8 cellular contexts compared by ENCODE assay signal in the genomic region with DNA sequence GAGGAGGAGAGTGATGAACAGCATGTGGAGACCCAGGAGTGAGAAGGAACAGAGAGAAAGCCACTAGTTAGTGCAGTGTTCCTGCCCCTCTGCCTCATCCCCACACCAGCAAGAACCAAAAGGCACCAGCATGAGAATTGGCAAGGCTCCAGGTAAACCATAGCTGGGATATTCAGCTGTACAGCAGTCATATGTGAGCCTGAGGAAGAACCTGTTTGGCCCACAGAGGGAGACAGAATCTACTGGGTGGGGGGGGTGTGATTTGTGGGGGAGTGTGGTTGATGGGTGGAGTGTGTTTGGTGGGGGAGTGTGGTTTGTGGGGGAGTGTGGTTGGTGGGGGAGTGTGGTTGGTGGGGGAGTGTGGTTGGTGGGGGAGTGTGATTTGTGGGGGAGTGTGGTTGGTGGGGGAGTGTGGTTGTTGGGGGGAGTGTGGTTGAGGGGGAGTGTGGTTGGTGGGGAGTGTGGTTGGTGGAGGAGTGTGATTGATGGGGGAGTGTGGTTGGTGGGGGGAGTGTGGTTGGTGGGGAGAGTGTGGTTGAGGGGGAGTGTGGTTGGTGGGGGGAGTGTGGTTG. TPM values are rescaled to one million over a fixed set of nuclear protein-coding genes. Genes with fewer than 3 reads are reported as not detected.
A peak's percentile ranks its signal among the peaks of the same experiment; 100 is the strongest.
DNase-seq lines count a peak whose midpoint lies in the region; TF ChIP-seq lines count a peak whose summit lies in the region.

No MANE protein-coding gene starts in this region.

- H3K27me3 Mint-ChIP-seq in nephron progenitor cell (ENCODE audit: low read depth, poor library complexity) = no peaks in the 10 kb centered on the region

- CTCF ChIA-PET in HEK293T (lab: Yijun Ruan, JAX) = no interaction called here

- H3K4me3 Mint-ChIP-seq in nephron progenitor cell = no peak overlapping the region

- H3K9me3 Mint-ChIP-seq in nephron progenitor cell = peaks cover 5% of the 10 kb centered on the region

- H3K27ac Mint-ChIP-seq in nephron progenitor cell = peak overlapping the region; percentile 37

- H3K36me3 Mint-ChIP-seq in nephron progenitor cell (ENCODE audit: low read depth) = peaks cover 21% of the 10 kb centered on the region

- H3K4me1 Mint-ChIP-seq in nephron progenitor cell = peaks cover 66% of the 10 kb centered on the region

- no peak for TF ChIP-seq CTCF in nephron progenitor cell (IDR thresholded peaks at IDR 0.05)

- POLR2A ChIA-PET in HEK293T (lab: Yijun Ruan, JAX) = no interaction called here

- DNase-seq in NCI-H1105 treated with DMSO at 0.1 percent for 48 hours (lab: John Stamatoyannopoulos, UW) (peak; percentile 19), NCI-H1105 (lab: John Stamatoyannopoulos, UW) (no peak), NCI-H69 (lab: John Stamatoyannopoulos, UW) (peak; percentile 51), cerebellar cortex (ENCODE audit: low spot score) (peak; percentile 43), nephron progenitor cell (no peak), AML-193 (lab: John Stamatoyannopoulos, UW) (no peak), HT-29 (ENCODE audit: low spot score) (no peak), HEK293T (ENCODE audit: extremely low spot score) (no peak)

TF ChIP-seq in HEK293T, 16 proteins besides CTCF, POLR2A, EP300 and RAD21:
- TF ChIP-seq NFRKB (IDR thresholded peaks at IDR 0.05) = no peak
- TF ChIP-seq FOXK2 (IDR thresholded peaks at IDR 0.05) = no peak
- TF ChIP-seq FOXA1 (IDR thresholded peaks at IDR 0.05) = no peak
- no peak for TF ChIP-seq ELF4 (IDR thresholded peaks at IDR 0.05)
- no peak for TF ChIP-seq SP1 (IDR thresholded peaks at IDR 0.05)
- no peak for TF ChIP-seq L3MBTL2 (conservative IDR thresholded peaks at IDR 0.05)
- TF ChIP-seq, protein P1, sequence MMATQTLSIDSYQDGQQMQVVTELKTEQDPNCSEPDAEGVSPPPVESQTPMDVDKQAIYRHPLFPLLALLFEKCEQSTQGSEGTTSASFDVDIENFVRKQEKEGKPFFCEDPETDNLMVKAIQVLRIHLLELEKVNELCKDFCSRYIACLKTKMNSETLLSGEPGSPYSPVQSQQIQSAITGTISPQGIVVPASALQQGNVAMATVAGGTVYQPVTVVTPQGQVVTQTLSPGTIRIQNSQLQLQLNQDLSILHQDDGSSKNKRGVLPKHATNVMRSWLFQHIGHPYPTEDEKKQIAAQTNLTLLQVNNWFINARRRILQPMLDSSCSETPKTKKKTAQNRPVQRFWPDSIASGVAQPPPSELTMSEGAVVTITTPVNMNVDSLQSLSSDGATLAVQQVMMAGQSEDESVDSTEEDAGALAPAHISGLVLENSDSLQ (IDR thresholded peaks at IDR 0.05) = no peak
- TF ChIP-seq ARNT (IDR thresholded peaks at IDR 0.05) = no peak
- TF ChIP-seq CTBP1 (IDR thresholded peaks at IDR 0.05; ENCODE audit: borderline replicate concordance) = no peak
- no peak for TF ChIP-seq BHLHE40 (IDR thresholded peaks at IDR 0.05; ENCODE audit: borderline replicate concordance)
- TF ChIP-seq HDGF (IDR thresholded peaks at IDR 0.05; ENCODE audit: borderline replicate concordance) = no peak

RNA-seq across cellular contexts. Expression of a gene that starts 19.4 kb away (rescaled TPM):
- 61.7 and 76.1 TPM in 2 replicates for total RNA-seq in HT-29 (2014; rRNA removed; shearing (Covaris generic))

RNA-seq across cellular contexts. Expression of a gene that starts 45.6 kb away (rescaled TPM):
- total RNA-seq in HT-29 (2014; rRNA removed; shearing (Covaris generic)) = 6.9 and 10.9 TPM in 2 replicates

RNA-seq across cellular contexts. Expression of a gene that starts 46.7 kb away (rescaled TPM):
- 0.97 and 1.4 TPM in 2 replicates for total RNA-seq in HT-29 (2014; rRNA removed; shearing (Covaris generic))

RNA-seq across cellular contexts. Expression of a gene that starts 50.3 kb away (rescaled TPM):
- not detected in 2 replicates for total RNA-seq in HT-29 (2014; rRNA removed; shearing (Covaris generic))

Comparison
In these comparisons a context has a peak if more than half of its experiments do, and no peak if none do; other contexts are left out.
1. DNase-seq: peak in NCI-H1105 treated with DMSO at 0.1 percent for 48 hours (single experiment), NCI-H69 (single experiment) and cerebellar cortex (single experiment); none in NCI-H1105 (single experiment), nephron progenitor cell (single experiment), AML-193 (0 of 2), HT-29 (single experiment) and HEK293T (single experiment).